19 cellular contexts compared by ENCODE assay signal in genomic region chr3:42078686-42079085, GRCh38. TPM values are rescaled to one million over a fixed set of nuclear protein-coding genes. Genes with fewer than 3 reads are reported as not detected.
DNase-seq lines count a peak whose midpoint lies in the region; ATAC-seq and TF ChIP-seq lines count a peak whose summit lies in the region.
"Had no signal": no experiment of that assay in that cellular context is flagged by ENCODE, and none has a peak within 500 bp of the region (broad histone marks: within the 10 kb centered on the region; RNA-seq: fewer than 3 reads in every experiment).

No MANE protein-coding gene starts in this region.

- no peaks in the 10 kb centered on the region for H3K27me3 Mint-ChIP-seq in activated T-helper 2 cell treated with anti-CD3 and anti-CD28 coated beads, Interferon-gamma antibody, Interleukin-2, Interleukin-4, amounts not matched to agents 10 μg/mL and 5 μg/mL and 100 μg/mL, durations not matched to agents 14 hours and 24 hours and 36 hours (ENCODE audit: low read depth)
- no peaks in the 10 kb centered on the region for H3K27me3 Mint-ChIP-seq in nephron progenitor cell (ENCODE audit: low read depth, poor library complexity)

- no peak for ATAC-seq in right cardiac atrium
- ATAC-seq in GM18907 (IDR thresholded peaks at IDR 0.05; ENCODE audit: unreplicated experiment): no peak
- ATAC-seq: gastrocnemius medialis had no signal

- 98% methylated on average over 2 of the region's 2 CpGs for WGBS in right cardiac atrium

- H3K36me3 ChIP-seq in Peyer's patch: no peaks in the 10 kb centered on the region
- H3K36me3 ChIP-seq: gastrocnemius medialis, upper lobe of left lung had no signal

- TF ChIP-seq POLR2A in Peyer's patch (IDR thresholded peaks at IDR 0.05): no peak

- H3K27me3 ChIP-seq in right cardiac atrium (ENCODE audit: control insufficient read depth, insufficient read depth) (no peaks in the 10 kb centered on the region), Peyer's patch (no peaks in the 10 kb centered on the region)
- H3K27me3 ChIP-seq: gastrocnemius medialis, upper lobe of left lung had no signal

- peak overlapping the region; percentile 28 for H3K27ac Mint-ChIP-seq in activated T-helper 2 cell treated with anti-CD3 and anti-CD28 coated beads, Interferon-gamma antibody, Interleukin-2, Interleukin-4, amounts not matched to agents 10 μg/mL and 5 μg/mL and 100 μg/mL, durations not matched to agents 14 hours and 24 hours and 36 hours
- peak overlapping the region; percentile 71 for H3K27ac Mint-ChIP-seq in nephron progenitor cell

- DNase-seq in cardiac septum (ENCODE audit: low spot score) (peak; percentile 12), right cardiac atrium (no peak), nephron progenitor cell (no peak), Peyer's patch (no peak), Kasumi-1 (lab: John Stamatoyannopoulos, UW) (no peak), kidney glomerular epithelial cell (lab: John Stamatoyannopoulos, UW) (no peak)
- DNase-seq in activated T-helper 2 cell treated with anti-CD3 and anti-CD28 coated beads, Interferon-gamma antibody, Interleukin-2, Interleukin-4, amounts not matched to agents 10 μg/mL and 5 μg/mL and 100 μg/mL, durations not matched to agents 14 hours and 24 hours and 36 hours (ENCODE audit: low spot score): no peak
- DNase-seq: activated CD4-positive, alpha-beta T cell treated with anti-CD3 and anti-CD28 coated beads for 1 hour; cortex of kidney; DMS53; gastrocnemius medialis; MV-4-11; NCI-H1930; T-helper 9 cell; upper lobe of left lung had no signal

- H3K9me3 ChIP-seq in right cardiac atrium (ENCODE audit: control insufficient read depth, low read length): no peaks in the 10 kb centered on the region
- H3K9me3 ChIP-seq in Peyer's patch: no peaks in the 10 kb centered on the region
- H3K9me3 ChIP-seq: gastrocnemius medialis, upper lobe of left lung had no signal

- H3K4me3 ChIP-seq in right cardiac atrium (ENCODE audit: low read length): no peak overlapping the region
- no peak overlapping the region for H3K4me3 ChIP-seq in Peyer's patch
- H3K4me3 ChIP-seq: gastrocnemius medialis, smooth muscle cell, upper lobe of left lung had no signal

- peaks cover 20% of the 10 kb centered on the region for H3K36me3 Mint-ChIP-seq in activated T-helper 2 cell treated with anti-CD3 and anti-CD28 coated beads, Interferon-gamma antibody, Interleukin-2, Interleukin-4, amounts not matched to agents 10 μg/mL and 5 μg/mL and 100 μg/mL, durations not matched to agents 14 hours and 24 hours and 36 hours (ENCODE audit: low read depth)
- peaks cover 31% of the 10 kb centered on the region for H3K36me3 Mint-ChIP-seq in nephron progenitor cell (ENCODE audit: low read depth)

- peaks cover 42% of the 10 kb centered on the region for H3K4me1 Mint-ChIP-seq in activated T-helper 2 cell treated with anti-CD3 and anti-CD28 coated beads, Interferon-gamma antibody, Interleukin-2, Interleukin-4, amounts not matched to agents 10 μg/mL and 5 μg/mL and 100 μg/mL, durations not matched to agents 14 hours and 24 hours and 36 hours (ENCODE audit: low read depth)
- H3K4me1 Mint-ChIP-seq in nephron progenitor cell: peaks cover 53% of the 10 kb centered on the region

- H3K9me3 Mint-ChIP-seq in activated T-helper 2 cell treated with anti-CD3 and anti-CD28 coated beads, Interferon-gamma antibody, Interleukin-2, Interleukin-4, amounts not matched to agents 10 μg/mL and 5 μg/mL and 100 μg/mL, durations not matched to agents 14 hours and 24 hours and 36 hours: peaks cover 13% of the 10 kb centered on the region
- H3K9me3 Mint-ChIP-seq in nephron progenitor cell: peaks cover 49% of the 10 kb centered on the region

- TF ChIP-seq CTCF in nephron progenitor cell (IDR thresholded peaks at IDR 0.05) (no peak), Peyer's patch (IDR thresholded peaks at IDR 0.05) (no peak)

- H3K4me3 Mint-ChIP-seq in activated T-helper 2 cell treated with anti-CD3 and anti-CD28 coated beads, Interferon-gamma antibody, Interleukin-2, Interleukin-4, amounts not matched to agents 10 μg/mL and 5 μg/mL and 100 μg/mL, durations not matched to agents 14 hours and 24 hours and 36 hours (ENCODE audit: low read depth): no peak overlapping the region
- H3K4me3 Mint-ChIP-seq in nephron progenitor cell: no peak overlapping the region
- H3K4me3 Mint-ChIP-seq: CD14-positive monocyte had no signal

- H3K4me1 ChIP-seq in right cardiac atrium (ENCODE audit: control insufficient read depth, insufficient read depth, low read length): peaks cover 21% of the 10 kb centered on the region
- peaks cover 8 to 41% (median 16%) of the 10 kb centered on the region in 4 donors for H3K4me1 ChIP-seq in Peyer's patch

- H3K27ac ChIP-seq in right cardiac atrium (ENCODE audit: low read length) (no peak overlapping the region), Peyer's patch (peak overlapping the region in 1 of 4 donors; percentile 10)
- H3K27ac ChIP-seq: parathyroid adenoma had no signal

- intact Hi-C loops in cardiac septum (cut with DNase I) (no loop called here), right cardiac atrium (cut with DNase I) (no loop called here)
- intact Hi-C loops in activated T-helper 2 cell treated with anti-CD3 and anti-CD28 coated beads, Interferon-gamma antibody, Interleukin-2, Interleukin-4, amounts not matched to agents 10 μg/mL and 5 μg/mL and 100 μg/mL, durations not matched to agents 14 hours and 24 hours and 36 hours (cut with micrococcal nuclease): no loop called here

RNA-seq across cellular contexts. Expression of gene TRAK1, which starts 12.5 kb away (rescaled TPM):
- total RNA-seq in cardiac septum (246 TPM), right cardiac atrium (100 to 1,000 TPM; 201 to 249 (median 232) TPM), Peyer's patch (100 to 1,000 TPM in 3 of 4 donors, 10 to 100 TPM in 1; 96.2 to 283 (median 125) TPM)
- 91.7 TPM for polyA plus RNA-seq in right cardiac atrium
- 37.8 and 40.9 TPM in 2 replicates for total RNA-seq in activated T-helper 2 cell treated with anti-CD3 and anti-CD28 coated beads, Interferon-gamma antibody, Interleukin-2, Interleukin-4, amounts not matched to agents 10 μg/mL and 5 μg/mL and 100 μg/mL, durations not matched to agents 14 hours and 24 hours and 36 hours
